Comparison of ENCODE assay signal across 8 cellular contexts in the genomic region with DNA sequence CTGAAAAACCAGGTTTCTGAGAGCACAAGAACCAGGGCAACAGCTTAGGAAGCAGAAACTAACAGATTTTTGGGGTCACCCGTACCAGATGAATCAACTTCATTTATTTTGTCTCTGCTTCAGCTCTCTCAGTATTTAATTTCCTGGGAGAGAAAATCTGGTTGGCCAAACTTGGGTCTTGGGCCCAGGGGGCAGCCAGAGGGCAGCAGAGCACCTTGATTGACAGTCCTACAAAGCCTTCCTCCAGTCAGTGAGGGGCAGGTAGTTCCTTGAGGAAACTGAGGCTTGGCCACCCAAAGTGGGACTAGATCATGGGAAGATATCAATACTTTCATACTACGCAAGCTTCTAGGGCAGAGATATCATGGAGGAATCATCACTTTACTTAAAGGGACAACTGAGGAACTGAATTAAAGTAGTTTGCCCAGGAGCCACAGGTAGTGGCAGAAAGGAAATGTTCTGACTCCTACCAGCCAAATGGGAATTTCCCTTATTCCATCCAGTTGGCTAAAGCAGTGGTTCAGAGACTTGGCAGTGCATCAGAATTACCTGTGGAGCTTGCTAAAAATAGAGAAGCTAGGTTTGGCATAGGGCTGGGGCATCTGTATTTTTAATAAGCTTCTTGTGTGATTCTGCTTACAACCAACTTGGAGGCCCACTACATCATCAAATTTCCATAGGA. TPM values are rescaled to one million over a fixed set of nuclear protein-coding genes. Genes with fewer than 3 reads are reported as not detected.
DNase-seq lines count a peak whose midpoint lies in the region; ATAC-seq and TF ChIP-seq lines count a peak whose summit lies in the region.

No MANE protein-coding gene starts in this region.

- H3K4me3 ChIP-seq in OCI-LY3 (ENCODE audit: low read length) (no peak overlapping the region), left ventricle myocardium inferior (no peak overlapping the region)

- H3K4me3 Mint-ChIP-seq in activated T-helper 17 cell treated with anti-CD3 and anti-CD28 coated beads, Interleukin-2, amount 50 U/mL, for 72 hours: no peak overlapping the region
- H3K4me3 Mint-ChIP-seq in mesothelial cell of epicardium: no peak overlapping the region

- H3K27me3 Mint-ChIP-seq in activated T-helper 17 cell treated with anti-CD3 and anti-CD28 coated beads, Interleukin-2, amount 50 U/mL, for 72 hours: peaks cover 3% of the 10 kb centered on the region
- no peaks in the 10 kb centered on the region for H3K27me3 Mint-ChIP-seq in mesothelial cell of epicardium (ENCODE audit: low read depth)

- no peaks in the 10 kb centered on the region for H3K36me3 Mint-ChIP-seq in activated T-helper 17 cell treated with anti-CD3 and anti-CD28 coated beads, Interleukin-2, amount 50 U/mL, for 72 hours (ENCODE audit: low read depth)
- no peaks in the 10 kb centered on the region for H3K36me3 Mint-ChIP-seq in mesothelial cell of epicardium

- H3K4me1 ChIP-seq in OCI-LY3 (ENCODE audit: low read length): peaks cover 16% of the 10 kb centered on the region
- peaks cover 92% of the 10 kb centered on the region for H3K4me1 ChIP-seq in left ventricle myocardium inferior

- no peak overlapping the region for H3K27ac Mint-ChIP-seq in activated T-helper 17 cell treated with anti-CD3 and anti-CD28 coated beads, Interleukin-2, amount 50 U/mL, for 72 hours
- H3K27ac Mint-ChIP-seq in mesothelial cell of epicardium: no peak overlapping the region

- peaks cover 10% of the 10 kb centered on the region for H3K4me1 Mint-ChIP-seq in activated T-helper 17 cell treated with anti-CD3 and anti-CD28 coated beads, Interleukin-2, amount 50 U/mL, for 72 hours
- H3K4me1 Mint-ChIP-seq in mesothelial cell of epicardium: peaks cover 13% of the 10 kb centered on the region

- no peak overlapping the region for H3K4me2 ChIP-seq in OCI-LY3 (ENCODE audit: low read length)

- intact Hi-C loops in left ventricle myocardium inferior (cut with micrococcal nuclease): no loop called here

- no peaks in the 10 kb centered on the region for H3K79me2 ChIP-seq in OCI-LY3 (ENCODE audit: low read length)

- DNase-seq in left ventricle myocardium inferior (peak; percentile 29), mesothelial cell of epicardium (ENCODE audit: low spot score in 2 of 2, unreplicated experiment in 2 of 2) (no peak)
- peak; percentile 35 to 54 for DNase-seq in stimulated activated CD4-positive, alpha-beta T cell treated with anti-CD3 and anti-CD28 coated beads, Interleukin-4, amount 100 ng/mL, for 4 hours

- H2AFZ ChIP-seq in OCI-LY3 (ENCODE audit: low read depth, low read length): no peak overlapping the region

- no peaks in the 10 kb centered on the region for H3K9me3 Mint-ChIP-seq in activated T-helper 17 cell treated with anti-CD3 and anti-CD28 coated beads, Interleukin-2, amount 50 U/mL, for 72 hours
- no peaks in the 10 kb centered on the region for H3K9me3 Mint-ChIP-seq in mesothelial cell of epicardium

- no peaks in the 10 kb centered on the region; the same call in 1 of the 2 replicates for H3K27me3 ChIP-seq in OCI-LY3 (ENCODE audit: low read depth, low read length)
- no peaks in the 10 kb centered on the region for H3K27me3 ChIP-seq in left ventricle myocardium inferior (ENCODE audit: low read depth)

- ATAC-seq in GM21367 (IDR thresholded peaks at IDR 0.05; ENCODE audit: unreplicated experiment): peak; percentile 68
- ATAC-seq in activated T-helper 17 cell treated with anti-CD3 and anti-CD28 coated beads, Interleukin-2, amount 50 U/mL, for 72 hours (replicated peaks): peak; percentile 72
- ATAC-seq in GM21619 (IDR thresholded peaks at IDR 0.05; ENCODE audit: unreplicated experiment): no peak
- ATAC-seq in HG03354 (IDR thresholded peaks at IDR 0.05; ENCODE audit: poor library complexity, severe bottlenecking, unreplicated experiment): no peak

- H3K9me3 ChIP-seq in OCI-LY3 (ENCODE audit: insufficient read depth, low read length) (no peaks in the 10 kb centered on the region), left ventricle myocardium inferior (replicated peaks) (no peaks in the 10 kb centered on the region)

- TF ChIP-seq CTCF in OCI-LY3 (IDR thresholded peaks at IDR 0.05; ENCODE audit: low read depth, low read length) (peak; percentile 86), left ventricle myocardium inferior (IDR thresholded peaks at IDR 0.05; ENCODE audit: borderline replicate concordance) (peak; percentile 66), mesothelial cell of epicardium (IDR thresholded peaks at IDR 0.05; ENCODE audit: unreplicated experiment) (no peak)

- no peaks in the 10 kb centered on the region for H3K36me3 ChIP-seq in OCI-LY3 (replicated peaks; ENCODE audit: low read depth, low read length)
- H3K36me3 ChIP-seq in left ventricle myocardium inferior: no peaks in the 10 kb centered on the region

- no peaks in the 10 kb centered on the region for H4K20me1 ChIP-seq in OCI-LY3 (ENCODE audit: insufficient read depth, low read length)

- H3K9ac ChIP-seq in OCI-LY3 (ENCODE audit: low read length): no peak overlapping the region

- no peak overlapping the region for H3K27ac ChIP-seq in OCI-LY3 (ENCODE audit: low read length)
- H3K27ac ChIP-seq in left ventricle myocardium inferior (replicated peaks): peak overlapping the region; percentile 88

RNA-seq across cellular contexts. Expression of gene ARHGAP26, which starts 21.5 kb away (rescaled TPM):
- total RNA-seq in activated T-helper 17 cell treated with anti-CD3 and anti-CD28 coated beads, Interleukin-2, amount 50 U/mL, for 72 hours: 10 to 100 TPM in 1 of 2 donors, 1 to 10 TPM in 1; 7.8 to 12.0 TPM
- total RNA-seq in left ventricle myocardium inferior: 35.7 TPM
- 8.9 to 9.6 TPM (median 9.4 TPM) in 3 replicates for total RNA-seq in mesothelial cell of epicardium

Comparison
In these comparisons a context has a peak if more than half of its experiments do, and no peak if none do; other contexts are left out.
1. ATAC-seq: peak in GM21367 (single experiment) and activated T-helper 17 cell treated with anti-CD3 and anti-CD28 coated beads, Interleukin-2, amount 50 U/mL, for 72 hours (single experiment); none in GM21619 (single experiment) and HG03354 (single experiment).
2. DNase-seq: peak in left ventricle myocardium inferior (single experiment) and stimulated activated CD4-positive, alpha-beta T cell treated with anti-CD3 and anti-CD28 coated beads, Interleukin-4, amount 100 ng/mL, for 4 hours (2 of 2); none in mesothelial cell of epicardium (0 of 2).